Comparison of ENCODE assay signal across 12 cellular contexts in genomic region chr12:111424189-111424792, GRCh38. TPM values are rescaled to one million over a fixed set of nuclear protein-coding genes. Genes with fewer than 3 reads are reported as not detected.
DNase-seq lines count a peak whose midpoint lies in the region; ATAC-seq and TF ChIP-seq lines count a peak whose summit lies in the region.
"Had no signal": no experiment of that assay in that cellular context is flagged by ENCODE, and none has a peak within 500 bp of the region (broad histone marks: within the 10 kb centered on the region; RNA-seq: fewer than 3 reads in every experiment).

No MANE protein-coding gene starts in this region.

- in situ Hi-C loops in Panc1 (cut with HindIII; ENCODE audit: low pct_unique_long_range_greater_than_20kb, low sequenced_read_pairs): no loop called here

- H3K27ac Mint-ChIP-seq in activated T-cell treated with anti-CD3 and anti-CD28 coated beads, Interleukin-2, amount 50 U/mL, for 24 hours: peak overlapping the region; percentile 86
- peak overlapping the region; percentile 41 for H3K27ac Mint-ChIP-seq in osteocyte (ENCODE audit: unreplicated experiment)

- TF ChIP-seq CTCF in Panc1 (IDR thresholded peaks at IDR 0.05): no peak
- no peak for TF ChIP-seq CTCF in osteocyte (IDR thresholded peaks at IDR 0.05)

- intact Hi-C loops in Panc1 (cut with micrococcal nuclease; ENCODE audit: unreplicated experiment): no loop called here

- H3K9me3 ChIP-seq in Panc1 (ENCODE audit: control insufficient read depth, insufficient read depth, low read depth, low read length): no peaks in the 10 kb centered on the region
- H3K9me3 ChIP-seq: ovary had no signal

- POLR2A ChIA-PET in Panc1 (lab: Charles Lee): no interaction called here

- H3K4me1 ChIP-seq in Panc1 (ENCODE audit: control insufficient read depth, insufficient read depth, low read length): peaks cover 36% of the 10 kb centered on the region

- no peak for ATAC-seq in activated T-cell treated with anti-CD3 and anti-CD28 coated beads, Interleukin-2, amount 50 U/mL, for 4 hours
- ATAC-seq in Panc1: no peak
- ATAC-seq in HG03280 (IDR thresholded peaks at IDR 0.05; ENCODE audit: unreplicated experiment): no peak

- H3K4me1 Mint-ChIP-seq in activated T-cell treated with anti-CD3 and anti-CD28 coated beads, Interleukin-2, amount 50 U/mL, for 24 hours (ENCODE audit: low read depth): peaks cover 71% of the 10 kb centered on the region
- peaks cover 60% of the 10 kb centered on the region for H3K4me1 Mint-ChIP-seq in activated T-cell treated with anti-CD3 and anti-CD28 coated beads, Interleukin-2, amount 50 U/mL, for 4 hours (ENCODE audit: low read depth)
- peaks cover 27% of the 10 kb centered on the region for H3K4me1 Mint-ChIP-seq in osteocyte (ENCODE audit: unreplicated experiment)

- CTCF ChIA-PET in Panc1 (lab: Charles Lee): interaction anchor here (0.5 kb wide), 1 partner anchor 105 kb away, joined by 8 read pairs; no protein-coding TSS in a partner anchor

- peak overlapping the region; percentile 41 for H3K27ac ChIP-seq in Panc1 (ENCODE audit: low read length)
- H3K27ac ChIP-seq: ovary had no signal

- peaks cover 68% of the 10 kb centered on the region for H3K36me3 Mint-ChIP-seq in activated T-cell treated with anti-CD3 and anti-CD28 coated beads, Interleukin-2, amount 50 U/mL, for 24 hours (ENCODE audit: low read depth)
- H3K36me3 Mint-ChIP-seq in activated T-cell treated with anti-CD3 and anti-CD28 coated beads, Interleukin-2, amount 50 U/mL, for 4 hours (ENCODE audit: insufficient read depth): peaks cover 15% of the 10 kb centered on the region
- H3K36me3 Mint-ChIP-seq in osteocyte (ENCODE audit: unreplicated experiment): peaks cover 10% of the 10 kb centered on the region

- H3K36me3 ChIP-seq in Panc1 (ENCODE audit: control insufficient read depth, insufficient read depth, low read length): no peaks in the 10 kb centered on the region
- H3K36me3 ChIP-seq: ovary had no signal

- no peak overlapping the region for H3K4me3 ChIP-seq in Panc1 (ENCODE audit: low read depth in 2 of 2, low read length in 2 of 2)
- H3K4me3 ChIP-seq: ovary had no signal

- no peaks in the 10 kb centered on the region for H3K9me3 Mint-ChIP-seq in activated T-cell treated with anti-CD3 and anti-CD28 coated beads, Interleukin-2, amount 50 U/mL, for 24 hours
- H3K9me3 Mint-ChIP-seq in activated T-cell treated with anti-CD3 and anti-CD28 coated beads, Interleukin-2, amount 50 U/mL, for 4 hours: no peaks in the 10 kb centered on the region
- H3K9me3 Mint-ChIP-seq in osteocyte (ENCODE audit: unreplicated experiment): no peaks in the 10 kb centered on the region

- no peak overlapping the region for H3K4me3 Mint-ChIP-seq in activated T-cell treated with anti-CD3 and anti-CD28 coated beads, Interleukin-2, amount 50 U/mL, for 24 hours
- H3K4me3 Mint-ChIP-seq in activated T-cell treated with anti-CD3 and anti-CD28 coated beads, Interleukin-2, amount 50 U/mL, for 4 hours: no peak overlapping the region
- H3K4me3 Mint-ChIP-seq in osteocyte (ENCODE audit: unreplicated experiment): no peak overlapping the region

- DNase-seq in activated T-cell treated with anti-CD3 and anti-CD28 coated beads, Interleukin-2, amount 50 U/mL, for 24 hours: no peak
- no peak for DNase-seq in activated T-cell treated with anti-CD3 and anti-CD28 coated beads, Interleukin-2, amount 50 U/mL, for 4 hours
- DNase-seq in Panc1 (ENCODE audit: low read depth, low spot score) (no peak), fibroblast of gingiva (ENCODE audit: low read depth) (peak; percentile 71), osteocyte (ENCODE audit: extremely low spot score, unreplicated experiment) (no peak), NCI-H345 (lab: John Stamatoyannopoulos, UW) (no peak), AG08396 (ENCODE audit: low spot score) (no peak)
- DNase-seq: activated CD4-positive, alpha-beta T cell treated with anti-CD3 and anti-CD28 coated beads, Interleukin-2, amount 50 U/mL, for 1 hour; Karpas-422; NCI-H1930; ovary had no signal

- H3K27me3 Mint-ChIP-seq in activated T-cell treated with anti-CD3 and anti-CD28 coated beads, Interleukin-2, amount 50 U/mL, for 24 hours: no peaks in the 10 kb centered on the region
- H3K27me3 Mint-ChIP-seq in activated T-cell treated with anti-CD3 and anti-CD28 coated beads, Interleukin-2, amount 50 U/mL, for 4 hours (ENCODE audit: low read depth): no peaks in the 10 kb centered on the region
- no peaks in the 10 kb centered on the region for H3K27me3 Mint-ChIP-seq in osteocyte (ENCODE audit: unreplicated experiment)

- no peaks in the 10 kb centered on the region for H3K27me3 ChIP-seq in Panc1 (ENCODE audit: control insufficient read depth, insufficient read depth, low read length)
- H3K27me3 ChIP-seq: ovary had no signal

- BruUV-seq in Panc1 (replicated peaks; lab: Mats Ljungman, UMichigan): no TSS peak

RNA-seq across cellular contexts. Expression of gene SH2B3, which starts 18.6 kb away (rescaled TPM):
- total RNA-seq in activated T-cell treated with anti-CD3 and anti-CD28 coated beads, Interleukin-2, amount 50 U/mL, for 4 hours: 10 to 100 TPM; 32.7 to 37.8 (median 35.9) TPM
- total RNA-seq in Panc1 (2021; ENCODE audit: unreplicated experiment): 39.6 TPM
- polyA plus RNA-seq in Panc1 (2012; ENCODE audit: insufficient read length): 25.5 TPM
- total RNA-seq in osteocyte: 36.4 and 37.4 TPM in 2 replicates

RNA-seq across cellular contexts. Expression of gene PHETA1, which starts 55.4 kb away (rescaled TPM):
- 1 to 10 TPM; 1.3 to 3.3 (median 1.8) TPM for total RNA-seq in activated T-cell treated with anti-CD3 and anti-CD28 coated beads, Interleukin-2, amount 50 U/mL, for 4 hours
- total RNA-seq in Panc1 (2021; ENCODE audit: unreplicated experiment): 16.3 TPM
- polyA plus RNA-seq in Panc1 (2012; ENCODE audit: insufficient read length): 15.3 TPM
- 13.6 and 14.6 TPM in 2 replicates for total RNA-seq in osteocyte
